In the genomic region with DNA sequence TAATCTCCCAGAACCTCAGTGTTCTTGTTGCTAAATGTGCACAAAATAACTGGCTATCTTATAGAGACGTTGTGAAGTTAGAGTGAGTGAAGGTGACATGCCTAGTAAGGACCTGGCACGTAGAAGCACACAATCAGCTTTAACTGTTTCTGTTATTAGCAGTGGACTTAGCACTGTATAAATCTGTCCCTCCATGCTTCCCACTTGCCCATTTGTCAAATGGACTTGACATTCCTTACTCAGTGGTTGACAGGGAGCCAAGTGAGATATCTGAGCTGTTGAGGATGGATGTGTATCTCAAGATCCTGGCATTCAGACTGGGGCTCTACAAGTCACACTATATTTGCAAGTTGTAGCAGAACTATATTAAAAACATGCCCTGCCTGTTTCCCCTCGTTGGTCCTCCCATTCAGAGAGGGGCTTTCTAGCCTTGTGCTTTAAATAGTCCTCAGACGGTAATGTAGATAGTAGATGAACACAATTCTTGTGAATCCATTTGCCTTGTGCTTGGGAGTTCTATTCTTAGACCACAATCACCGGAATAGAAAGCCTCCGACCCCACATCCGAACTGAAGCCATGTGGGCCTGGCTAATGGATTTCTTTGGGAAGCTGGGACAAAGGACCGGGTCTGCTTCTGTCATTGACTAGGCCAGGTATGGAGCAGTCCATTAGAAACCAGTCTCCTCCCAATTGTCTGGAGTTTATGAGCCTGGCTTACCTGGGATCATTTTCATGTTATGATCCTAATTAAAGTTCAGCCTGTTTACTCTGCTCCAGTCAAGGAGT, we compare ENCODE assay signal across 8 cellular contexts. TPM values are rescaled to one million over a fixed set of nuclear protein-coding genes. Genes with fewer than 3 reads are reported as not detected.
DNase-seq lines count a peak whose midpoint lies in the region; ATAC-seq, FAIRE-seq and TF ChIP-seq lines count a peak whose summit lies in the region.
"Not testable (repeated sequence)": the region's sequence is repeated elsewhere in the genome, so short reads cannot be mapped to it uniquely, and the experiment has no call there.
"Had no signal": no experiment of that assay in that cellular context is flagged by ENCODE, and none has a peak within 500 bp of the region (broad histone marks: within the 10 kb centered on the region; RNA-seq: fewer than 3 reads in every experiment).

No MANE protein-coding gene starts in this region.

- POLR2A ChIA-PET in endothelial cell of umbilical vein (lab: Charles Lee): not testable (repeated sequence)

- BruUV-seq in endothelial cell of umbilical vein (replicated peaks; lab: Mats Ljungman, UMichigan): not testable (repeated sequence)

- not testable (repeated sequence) for H3K36me3 ChIP-seq in endothelial cell of umbilical vein (ENCODE audit: control insufficient read depth in 2 of 2, extremely low read depth in 1 of 2, insufficient read depth in 2 of 2, low read length in 2 of 2)

- H4K20me1 ChIP-seq in endothelial cell of umbilical vein (replicated peaks; ENCODE audit: control insufficient read depth, extremely low read depth, insufficient read depth, low read length): not testable (repeated sequence)

- H2AFZ ChIP-seq in endothelial cell of umbilical vein (ENCODE audit: low read depth, low read length): not testable (repeated sequence)

- not testable (repeated sequence) for H3K4me1 ChIP-seq in endothelial cell of umbilical vein (ENCODE audit: control insufficient read depth, extremely low read depth, insufficient read depth, low read length)

- not testable (repeated sequence) for H3K79me2 ChIP-seq in endothelial cell of umbilical vein (ENCODE audit: control insufficient read depth, insufficient read depth, low read length)

- not testable (repeated sequence) for FAIRE-seq in endothelial cell of umbilical vein (lab: Jason Lieb, UNC)

- intact Hi-C loops in endothelial cell of umbilical vein (cut with micrococcal nuclease); Right ventricle myocardium inferior (cut with DNase I); left cardiac atrium (cut with DNase I): not testable (repeated sequence)

- H3K27ac ChIP-seq in endothelial cell of umbilical vein (ENCODE audit: insufficient read depth, low read depth, low read length): not testable (repeated sequence)

- CTCF ChIA-PET in endothelial cell of umbilical vein (lab: Charles Lee): not testable (repeated sequence)

- TF ChIP-seq CTCF in endothelial cell of umbilical vein (IDR thresholded peaks at IDR 0.05; ENCODE audit: extremely low read depth in 1 of 2, insufficient read depth in 1 of 2, low read depth in 1 of 2, low read length in 2 of 2): not testable (repeated sequence)

- dilution Hi-C loops in endothelial cell of umbilical vein (cut with MboI; ENCODE audit: extremely low pct_ligation_motif_present, low sequenced_read_pairs): not testable (repeated sequence)

- H3K4me2 ChIP-seq in endothelial cell of umbilical vein (ENCODE audit: insufficient read depth, low read length): not testable (repeated sequence)

- ATAC-seq in Right ventricle myocardium inferior (peak; percentile 51), left cardiac atrium (peak; percentile 55 to 67), left lobe of liver (peak; percentile 47)

- DNase-seq in astrocyte of the hippocampus (ENCODE audit: low read depth, low spot score): peak; percentile 0
- peak; percentile 40 for DNase-seq in endothelial cell of umbilical vein (ENCODE audit: low read depth, low spot score)
- DNase-seq in Right ventricle myocardium inferior (ENCODE audit: missing footprints); left cardiac atrium; left lobe of liver (ENCODE audit: low spot score): not testable (repeated sequence)
- peak; percentile 0 for DNase-seq in pons (ENCODE audit: low spot score)

- not testable (repeated sequence) for H3K9me1 ChIP-seq in endothelial cell of umbilical vein (replicated peaks; ENCODE audit: control insufficient read depth, extremely low read depth, insufficient read depth, low read length)

- TF ChIP-seq POLR2A in endothelial cell of umbilical vein (IDR thresholded peaks at IDR 0.05; ENCODE audit: low read depth, low read length): not testable (repeated sequence)

- not testable (repeated sequence) for H3K4me3 ChIP-seq in endothelial cell of umbilical vein (replicated peaks in 1 of 3; ENCODE audit: insufficient read depth in 1 of 3, low read depth in 1 of 3, low read length in 3 of 3)

- H3K9ac ChIP-seq in endothelial cell of umbilical vein (replicated peaks; ENCODE audit: extremely low read depth, insufficient read depth, low read length): not testable (repeated sequence)

- not testable (repeated sequence) for H3K27me3 ChIP-seq in endothelial cell of umbilical vein (ENCODE audit: control insufficient read depth in 2 of 2, insufficient read depth in 2 of 2, low read length in 2 of 2)

- H3K9me3 ChIP-seq in endothelial cell of umbilical vein (replicated peaks; ENCODE audit: control insufficient read depth, insufficient read depth, low read length): not testable (repeated sequence)

RNA-seq across cellular contexts. Expression of a gene that starts 43.6 kb away (rescaled TPM):
- total RNA-seq in endothelial cell of umbilical vein (2.8 and 3.6 TPM in 2 replicates), Right ventricle myocardium inferior (0.14 TPM), left cardiac atrium (under 1 TPM; 0.09 to 0.16 TPM), left lobe of liver (not detected)
- polyA plus RNA-seq in endothelial cell of umbilical vein: 0.67 and 0.70 TPM in 2 replicates
- polyA plus RNA-seq in endothelial cell of umbilical vein (2011; cell fraction: cytosol; rRNA removed): 1.2 and 1.4 TPM in 2 replicates
- polyA plus RNA-seq in endothelial cell of umbilical vein (2011; cell fraction: nucleus; rRNA removed): 0.95 and 1.4 TPM in 2 replicates
- polyA plus RNA-seq in endothelial cell of umbilical vein (2012): 0.71 and 2.0 TPM in 2 replicates
- 0.19 and 0.29 TPM in 2 replicates for polyA minus RNA-seq in endothelial cell of umbilical vein
- polyA minus RNA-seq in endothelial cell of umbilical vein (2011; cell fraction: cytosol; rRNA and poly(A)+ RNA removed): 2.6 TPM
- 0.87 TPM in 1 of 2 replicates, not detected in the other for polyA minus RNA-seq in endothelial cell of umbilical vein (2011; cell fraction: nucleus; rRNA and poly(A)+ RNA removed)
- total RNA-seq: CD4-positive, CD25-positive, alpha-beta regulatory T cell had no signal
- polyA plus RNA-seq: CD8-positive, alpha-beta memory T cell had no signal
